In genomic region chr4:148444296-148445070, GRCh38 we compare ENCODE assay signal across 8 cellular contexts. TPM values are rescaled to one million over a fixed set of nuclear protein-coding genes. Genes with fewer than 3 reads are reported as not detected.
DNase-seq lines count a peak whose midpoint lies in the region; ATAC-seq and TF ChIP-seq lines count a peak whose summit lies in the region.

No MANE protein-coding gene starts in this region.

- TF ChIP-seq POLR2A in lower leg skin (IDR thresholded peaks at IDR 0.05) = no peak

- H3K4me1 Mint-ChIP-seq in central memory CD8-positive, alpha-beta T cell = peaks cover 30% of the 10 kb centered on the region

- intact Hi-C loops in lower leg skin (cut with DNase I; ENCODE audit: low total_unique reads) = no loop called here

- H3K27me3 Mint-ChIP-seq in central memory CD8-positive, alpha-beta T cell = peaks cover 19% of the 10 kb centered on the region

- H3K9me3 Mint-ChIP-seq in central memory CD8-positive, alpha-beta T cell = no peaks in the 10 kb centered on the region

- peak; percentile 77 for DNase-seq in H7
- peak; percentile 33 to 38 for DNase-seq in central memory CD8-positive, alpha-beta T cell (ENCODE audit: low spot score in 2 of 2)
- peak in 1 of 2 donors; percentile 88 for DNase-seq in lower leg skin (ENCODE audit: low spot score in 2 of 2)
- peak; percentile 27 to 29 for DNase-seq in stimulated activated CD4-positive, alpha-beta T cell treated with anti-CD3 and anti-CD28 coated beads, Interleukin-2, amount 100 ng/mL, for 48 hours
- no peak for DNase-seq in MV-4-11 (lab: John Stamatoyannopoulos, UW)

- H3K27ac Mint-ChIP-seq in central memory CD8-positive, alpha-beta T cell (ENCODE audit: low read depth) = peak overlapping the region; percentile 72

- peak overlapping the region; percentile 93 for H3K4me3 Mint-ChIP-seq in central memory CD8-positive, alpha-beta T cell

- TF ChIP-seq CTCF in WI38 (IDR thresholded peaks at IDR 0.05; ENCODE audit: low read depth, low read length) (no peak), lower leg skin (IDR thresholded peaks at IDR 0.05) (no peak)

- H3K27me3 ChIP-seq in H7 (ENCODE audit: control insufficient read depth, insufficient read depth, low read length) = peaks cover 61% of the 10 kb centered on the region

- no peak for ATAC-seq in central memory CD8-positive, alpha-beta T cell (replicated peaks; ENCODE audit: extremely low read depth, poor library complexity, severe bottlenecking)
- ATAC-seq in HG03571 (IDR thresholded peaks at IDR 0.05; ENCODE audit: unreplicated experiment) = no peak
- no peak for ATAC-seq in HG03469 (IDR thresholded peaks at IDR 0.05; ENCODE audit: unreplicated experiment)

- peaks cover 26% of the 10 kb centered on the region for H3K36me3 Mint-ChIP-seq in central memory CD8-positive, alpha-beta T cell (ENCODE audit: insufficient read depth)

- whole genome bisulfite sequencing in lower leg skin, 2 donors = 0 to 1% methylated on average over 43 to 50 of the region's 89 CpGs

- H3K4me3 ChIP-seq in H7 (ENCODE audit: insufficient read depth, low read depth, low read length) (peak overlapping the region; percentile 72), WI38 (ENCODE audit: low read depth, low read length) (peak overlapping the region; percentile 81), lower leg skin (ENCODE audit: low read depth, poor library complexity, severe bottlenecking) (peak overlapping the region; percentile 85)

- no peaks in the 10 kb centered on the region for H3K36me3 ChIP-seq in H7 (replicated peaks; ENCODE audit: control insufficient read depth, insufficient read depth, low read length)

RNA-seq across cellular contexts. Expression of gene NR3C2, which starts 2.3 kb away (rescaled TPM):
- 0.22 and 0.55 TPM in 2 replicates for total RNA-seq in H7 (2014; rRNA removed; shearing (Covaris generic))
- 10 to 100 TPM in 3 of 4 donors, 1 to 10 TPM in 1; 9.7 to 21.3 (median 10.6) TPM for total RNA-seq in lower leg skin
